In the genomic region with DNA sequence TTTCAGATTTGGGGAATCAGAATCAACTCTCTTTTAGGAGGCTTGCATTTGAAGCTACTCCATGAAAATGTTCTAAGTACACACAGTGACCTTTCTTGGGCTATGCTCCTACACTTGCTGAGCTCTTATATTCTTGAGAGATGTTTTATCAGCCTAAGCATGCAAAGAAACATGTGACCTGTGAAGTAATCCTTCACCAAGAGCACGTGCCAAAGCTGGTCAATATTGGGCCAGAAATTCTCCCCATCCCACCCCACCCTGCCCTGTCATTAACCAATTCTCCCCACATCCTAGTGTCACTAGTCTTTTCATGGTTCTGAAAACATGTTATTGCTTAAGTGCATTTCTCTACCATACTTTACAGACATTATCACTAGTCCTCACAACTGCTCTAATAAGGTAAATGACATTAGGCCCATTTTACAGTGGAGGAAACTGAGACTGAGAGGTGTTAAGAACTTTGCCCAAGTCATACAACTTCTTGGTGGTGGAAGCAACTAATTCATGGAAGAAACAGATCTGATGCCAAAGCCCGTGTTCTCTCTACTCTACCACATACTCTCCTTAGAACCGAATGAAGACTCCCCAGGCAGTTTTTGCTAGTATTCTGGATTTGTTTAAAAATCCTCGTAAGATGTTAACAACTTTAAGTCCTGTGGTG, we compare ENCODE assay signal across 13 cellular contexts.
DNase-seq lines count a peak whose midpoint lies in the region; ATAC-seq, FAIRE-seq and TF ChIP-seq lines count a peak whose summit lies in the region.
"Had no signal": no experiment of that assay in that cellular context is flagged by ENCODE, and none has a peak within 500 bp of the region (broad histone marks: within the 10 kb centered on the region; RNA-seq: fewer than 3 reads in every experiment).

No MANE protein-coding gene starts in this region.

- H3K4me2 ChIP-seq in mesenchymal stem cell (ENCODE audit: low read length, poor library complexity, severe bottlenecking), result no peak overlapping the region

- no peaks in the 10 kb centered on the region for H3K36me3 Mint-ChIP-seq in activated CD4-positive, alpha-beta memory T cell treated with anti-CD3 and anti-CD28 coated beads for 36 hours
- H3K36me3 Mint-ChIP-seq in activated CD4-positive, alpha-beta memory T cell treated with anti-CD3 and anti-CD28 coated beads, Interleukin-2, amount 10 ng/mL, durations not matched to agents 7 days and 5 days (ENCODE audit: low read depth), result peaks cover 12% of the 10 kb centered on the region
- H3K36me3 Mint-ChIP-seq in activated T-helper 17 cell treated with anti-CD3 and anti-CD28 coated beads, Interleukin-2, amount 50 U/mL, for 72 hours (ENCODE audit: low read depth), result no peaks in the 10 kb centered on the region

- H4K8ac ChIP-seq in mesenchymal stem cell (ENCODE audit: low read length), result peak overlapping the region; percentile 14

- TF ChIP-seq POLR2A in upper lobe of left lung (IDR thresholded peaks at IDR 0.05), result no peak

- H2AFZ ChIP-seq in mesenchymal stem cell (ENCODE audit: low read depth, low read length), result no peak overlapping the region

- H3K4ac ChIP-seq in mesenchymal stem cell (ENCODE audit: low read depth in 1 of 2, low read length in 2 of 2), result peak overlapping the region in 1 of 2 experiments; percentile 86

- peaks cover 2% of the 10 kb centered on the region for H3K4me1 ChIP-seq in mesenchymal stem cell (ENCODE audit: control insufficient read depth, insufficient read depth, low read depth, low read length)
- peaks cover 41 to 59% (median 47%) of the 10 kb centered on the region in 4 donors for H3K4me1 ChIP-seq in upper lobe of left lung

- no peak overlapping the region for H4K91ac ChIP-seq in mesenchymal stem cell (ENCODE audit: low read length)

- TF ChIP-seq CTCF in upper lobe of left lung (IDR thresholded peaks at IDR 0.05), result no peak

- no peak overlapping the region for H3K27ac ChIP-seq in mesenchymal stem cell (ENCODE audit: low read length, poor library complexity, severe bottlenecking)
- peak overlapping the region; percentile 83 to 89 (median 84) for H3K27ac ChIP-seq in upper lobe of left lung
- H3K27ac ChIP-seq: RWPE1 had no signal

- peak overlapping the region; percentile 3 for H3K9ac ChIP-seq in mesenchymal stem cell (ENCODE audit: low read length)

- POLR2A ChIA-PET in activated CD4-positive, alpha-beta memory T cell treated with anti-CD3 and anti-CD28 coated beads for 36 hours (lab: Charles Lee), result interaction anchor here (1.3 kb wide), 1 partner anchor 28 kb away, joined by 8 read pairs; no protein-coding TSS in a partner anchor
- POLR2A ChIA-PET in activated CD4-positive, alpha-beta memory T cell treated with anti-CD3 and anti-CD28 coated beads, Interleukin-2, amount 10 ng/mL, durations not matched to agents 7 days and 5 days (lab: Charles Lee), result no interaction called here

- peaks cover 11% of the 10 kb centered on the region for H3K27me3 Mint-ChIP-seq in activated CD4-positive, alpha-beta memory T cell treated with anti-CD3 and anti-CD28 coated beads for 36 hours
- no peaks in the 10 kb centered on the region for H3K27me3 Mint-ChIP-seq in activated CD4-positive, alpha-beta memory T cell treated with anti-CD3 and anti-CD28 coated beads, Interleukin-2, amount 10 ng/mL, durations not matched to agents 7 days and 5 days
- H3K27me3 Mint-ChIP-seq in activated T-helper 17 cell treated with anti-CD3 and anti-CD28 coated beads, Interleukin-2, amount 50 U/mL, for 72 hours, result no peaks in the 10 kb centered on the region

- TF ChIP-seq EP300 in upper lobe of left lung (IDR thresholded peaks at IDR 0.05), result no peak

- peak overlapping the region; percentile 0 for H3K27ac Mint-ChIP-seq in activated CD4-positive, alpha-beta memory T cell treated with anti-CD3 and anti-CD28 coated beads for 36 hours
- H3K27ac Mint-ChIP-seq in activated CD4-positive, alpha-beta memory T cell treated with anti-CD3 and anti-CD28 coated beads, Interleukin-2, amount 10 ng/mL, durations not matched to agents 7 days and 5 days, result no peak overlapping the region
- H3K27ac Mint-ChIP-seq in activated T-helper 17 cell treated with anti-CD3 and anti-CD28 coated beads, Interleukin-2, amount 50 U/mL, for 72 hours, result peak overlapping the region; percentile 86

- no peak overlapping the region for H3K4me3 Mint-ChIP-seq in activated CD4-positive, alpha-beta memory T cell treated with anti-CD3 and anti-CD28 coated beads for 36 hours
- H3K4me3 Mint-ChIP-seq in activated CD4-positive, alpha-beta memory T cell treated with anti-CD3 and anti-CD28 coated beads, Interleukin-2, amount 10 ng/mL, durations not matched to agents 7 days and 5 days, result no peak overlapping the region
- H3K4me3 Mint-ChIP-seq in activated T-helper 17 cell treated with anti-CD3 and anti-CD28 coated beads, Interleukin-2, amount 50 U/mL, for 72 hours, result peak overlapping the region; percentile 59

- H3K4me3 ChIP-seq in mesenchymal stem cell (ENCODE audit: insufficient read depth in 1 of 2, low read depth in 1 of 2, low read length in 2 of 2), result no peak overlapping the region
- H3K4me3 ChIP-seq in upper lobe of left lung, result no peak overlapping the region
- H3K4me3 ChIP-seq: dorsolateral prefrontal cortex had no signal

- no peak overlapping the region for H2BK15ac ChIP-seq in mesenchymal stem cell (ENCODE audit: low read depth, poor library complexity, severe bottlenecking)

- no peaks in the 10 kb centered on the region for H3K79me1 ChIP-seq in mesenchymal stem cell (replicated peaks; ENCODE audit: low read length, poor library complexity, severe bottlenecking)

- H3K23ac ChIP-seq in mesenchymal stem cell (ENCODE audit: low read length in 2 of 2), result no peak overlapping the region

- no peaks in the 10 kb centered on the region for H3K9me3 ChIP-seq in mesenchymal stem cell (ENCODE audit: control insufficient read depth, low read length)
- H3K9me3 ChIP-seq in upper lobe of left lung, result no peaks in the 10 kb centered on the region

- H2BK120ac ChIP-seq in mesenchymal stem cell (ENCODE audit: low read depth, low read length), result peak overlapping the region; percentile 45

- 83% methylated on average over 2 of the region's 4 CpGs for WGBS in mesenchymal stem cell
- WGBS in upper lobe of left lung, 2 donors, result 38 to 49% methylated on average over 4 of the region's 4 CpGs

- H3K4me1 Mint-ChIP-seq in activated CD4-positive, alpha-beta memory T cell treated with anti-CD3 and anti-CD28 coated beads for 36 hours (ENCODE audit: low read depth), result peaks cover 49% of the 10 kb centered on the region
- peaks cover 56% of the 10 kb centered on the region for H3K4me1 Mint-ChIP-seq in activated CD4-positive, alpha-beta memory T cell treated with anti-CD3 and anti-CD28 coated beads, Interleukin-2, amount 10 ng/mL, durations not matched to agents 7 days and 5 days
- peaks cover 51% of the 10 kb centered on the region for H3K4me1 Mint-ChIP-seq in activated T-helper 17 cell treated with anti-CD3 and anti-CD28 coated beads, Interleukin-2, amount 50 U/mL, for 72 hours

- no peak for ATAC-seq in activated T-helper 17 cell treated with anti-CD3 and anti-CD28 coated beads, Interleukin-2, amount 50 U/mL, for 72 hours (replicated peaks)
- ATAC-seq in upper lobe of left lung (ENCODE audit: low FRiP score in 2 of 2) (no peak), GM19467 (IDR thresholded peaks at IDR 0.05; ENCODE audit: unreplicated experiment) (no peak), GM21390 (IDR thresholded peaks at IDR 0.05; ENCODE audit: unreplicated experiment) (no peak)

- no peak overlapping the region for H2BK5ac ChIP-seq in mesenchymal stem cell (ENCODE audit: low read depth, low read length, poor library complexity, severe bottlenecking)

- H3K14ac ChIP-seq in mesenchymal stem cell (ENCODE audit: low read length in 2 of 2), result no peak overlapping the region

- peak overlapping the region; percentile 6 to 18 for H3K18ac ChIP-seq in mesenchymal stem cell (ENCODE audit: low read depth in 1 of 2, low read length in 2 of 2)

- no peak for DNase-seq in activated CD4-positive, alpha-beta memory T cell treated with anti-CD3 and anti-CD28 coated beads for 36 hours
- DNase-seq in activated CD4-positive, alpha-beta memory T cell treated with anti-CD3 and anti-CD28 coated beads, Interleukin-2, amount 10 ng/mL, durations not matched to agents 7 days and 5 days, result no peak
- DNase-seq in mesenchymal stem cell (no peak), upper lobe of left lung (no peak), GM19239 (ENCODE audit: insufficient read length, low spot score) (no peak)
- DNase-seq: 8988T, NCI-H774, nucleus accumbens had no signal

- intact Hi-C loops in activated CD4-positive, alpha-beta memory T cell treated with anti-CD3 and anti-CD28 coated beads for 36 hours (cut with micrococcal nuclease), result loop anchor here (1.0 to 2.0 kb wide), 2 partner anchors 53 to 199 kb away; no protein-coding TSS in a partner anchor

- H2AK5ac ChIP-seq in mesenchymal stem cell (ENCODE audit: low read length, severe bottlenecking), result no peak overlapping the region

- no peak for FAIRE-seq in GM19239 (lab: Jason Lieb, UNC)

- peak overlapping the region; percentile 43 to 81 for H2BK12ac ChIP-seq in mesenchymal stem cell (ENCODE audit: low read length in 2 of 2)

- H3K36me3 ChIP-seq in mesenchymal stem cell (ENCODE audit: control insufficient read depth in 1 of 2, insufficient read depth in 2 of 2, low read depth in 1 of 2, low read length in 2 of 2) (no peaks in the 10 kb centered on the region), upper lobe of left lung (no peaks in the 10 kb centered on the region)

- H3K27me3 ChIP-seq in mesenchymal stem cell (ENCODE audit: control insufficient read depth in 1 of 2, insufficient read depth in 1 of 2, low read length in 2 of 2), result no peaks in the 10 kb centered on the region
- H3K27me3 ChIP-seq in upper lobe of left lung, result no peaks in the 10 kb centered on the region
- H3K27me3 ChIP-seq: dorsolateral prefrontal cortex had no signal

- H3K9me3 Mint-ChIP-seq in activated CD4-positive, alpha-beta memory T cell treated with anti-CD3 and anti-CD28 coated beads for 36 hours, result no peaks in the 10 kb centered on the region
- H3K9me3 Mint-ChIP-seq in activated CD4-positive, alpha-beta memory T cell treated with anti-CD3 and anti-CD28 coated beads, Interleukin-2, amount 10 ng/mL, durations not matched to agents 7 days and 5 days, result peaks cover 7% of the 10 kb centered on the region
- peaks cover 6% of the 10 kb centered on the region for H3K9me3 Mint-ChIP-seq in activated T-helper 17 cell treated with anti-CD3 and anti-CD28 coated beads, Interleukin-2, amount 50 U/mL, for 72 hours

- CTCF ChIA-PET in activated CD4-positive, alpha-beta memory T cell treated with anti-CD3 and anti-CD28 coated beads for 36 hours (lab: Charles Lee), result interaction anchor here (1.2 to 1.5 kb wide), 2 partner anchors 27 to 30 kb away, joined by 3 read pairs; no protein-coding TSS in a partner anchor
- CTCF ChIA-PET in activated CD4-positive, alpha-beta memory T cell treated with anti-CD3 and anti-CD28 coated beads, Interleukin-2, amount 10 ng/mL, durations not matched to agents 7 days and 5 days (lab: Charles Lee), result no interaction called here
